ENCODE assay signal across 8 cellular contexts in the genomic region with DNA sequence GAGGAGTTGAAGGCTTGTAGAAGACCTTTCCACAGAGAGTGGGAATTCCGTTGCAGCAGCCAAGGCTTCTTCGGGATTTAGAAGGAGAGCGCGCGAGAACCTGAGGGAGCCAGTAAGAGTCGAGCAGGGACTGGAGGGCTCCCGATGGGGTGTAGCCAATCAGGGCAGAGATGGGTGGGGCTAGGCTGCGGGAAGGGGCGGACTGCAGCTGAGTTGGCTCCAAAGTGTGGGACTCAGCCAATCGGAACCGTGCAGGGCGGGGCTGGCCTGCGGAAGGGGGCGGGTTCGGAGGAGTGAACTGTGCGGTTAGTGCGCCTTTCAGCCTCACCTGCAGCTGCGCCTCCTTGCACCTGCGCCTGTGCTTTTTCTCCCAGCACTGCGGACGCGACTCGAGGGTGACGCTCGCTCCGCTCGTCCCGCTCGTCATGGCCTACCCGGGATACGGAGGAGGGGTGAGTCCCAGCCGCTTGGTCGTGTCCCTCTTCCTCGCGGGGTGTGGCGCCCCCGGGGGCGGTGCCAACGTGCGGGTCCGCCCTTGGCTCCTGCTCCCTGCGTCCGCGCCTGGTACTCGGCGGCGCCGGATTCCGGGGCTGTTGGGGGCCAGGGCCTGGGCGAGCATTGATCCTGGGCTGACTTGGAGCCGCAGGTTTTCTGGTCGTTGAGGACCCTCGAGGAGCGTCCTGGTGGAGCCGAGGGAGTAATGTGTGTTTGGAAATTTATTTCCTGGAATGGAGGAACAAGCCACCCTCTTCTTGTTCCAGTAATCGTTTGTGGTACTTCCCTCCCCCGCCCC. TPM values are rescaled to one million over a fixed set of nuclear protein-coding genes. Genes with fewer than 3 reads are reported as not detected.
DNase-seq lines count a peak whose midpoint lies in the region; ATAC-seq and TF ChIP-seq lines count a peak whose summit lies in the region.

A gene with protein sequence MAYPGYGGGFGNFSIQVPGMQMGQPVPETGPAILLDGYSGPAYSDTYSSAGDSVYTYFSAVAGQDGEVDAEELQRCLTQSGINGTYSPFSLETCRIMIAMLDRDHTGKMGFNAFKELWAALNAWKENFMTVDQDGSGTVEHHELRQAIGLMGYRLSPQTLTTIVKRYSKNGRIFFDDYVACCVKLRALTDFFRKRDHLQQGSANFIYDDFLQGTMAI (plus strand): TSS at position 309 of the 793 bp plus-strand sequence. CDS start 117 bp downstream, at position 426.

- H3K36me3 Mint-ChIP-seq in dendritic cell treated with granulocyte-macrophage colony-stimulating factor and Interleukin-4, amounts not matched to agents 40 ng/mL and 50 ng/mL, for 4 days (ENCODE audit: low read depth), result peaks cover 11% of the 10 kb centered on the region

- H3K27me3 Mint-ChIP-seq in dendritic cell treated with granulocyte-macrophage colony-stimulating factor and Interleukin-4, amounts not matched to agents 40 ng/mL and 50 ng/mL, for 4 days, result no peaks in the 10 kb centered on the region

- H3K4me3 Mint-ChIP-seq in dendritic cell treated with granulocyte-macrophage colony-stimulating factor and Interleukin-4, amounts not matched to agents 40 ng/mL and 50 ng/mL, for 4 days, result peak within 1 kb of the TSS; percentile 91

- ATAC-seq in HG03457 (IDR thresholded peaks at IDR 0.05; ENCODE audit: unreplicated experiment) (peak; percentile 99), left lobe of liver (peak; percentile 98)

- peaks cover 35% of the 10 kb centered on the region for H3K4me1 Mint-ChIP-seq in dendritic cell treated with granulocyte-macrophage colony-stimulating factor and Interleukin-4, amounts not matched to agents 40 ng/mL and 50 ng/mL, for 4 days (ENCODE audit: low read depth)

- intact Hi-C loops in dendritic cell treated with granulocyte-macrophage colony-stimulating factor and Interleukin-4, amounts not matched to agents 40 ng/mL and 50 ng/mL, for 4 days (cut with micrococcal nuclease), result loop anchor here (1.0 kb wide), 1 partner anchor 26 kb away; a partner anchor contains a TSS

- H3K4me1 ChIP-seq in BE2C, result no peaks in the 10 kb centered on the region

- DNase-seq in BE2C (peak; percentile 87), GM19240 (ENCODE audit: insufficient read length, low spot score) (peak; percentile 68), NCI-H748 (lab: John Stamatoyannopoulos, UW; ENCODE audit: unreplicated experiment) (peak; percentile 99), left lobe of liver (ENCODE audit: low spot score) (peak; percentile 97)
- DNase-seq in activated CD4-positive, alpha-beta T cell treated with anti-CD3 and anti-CD28 coated beads, Interleukin-2, amount 50 U/mL, for 48 hours, result peak; percentile 99
- DNase-seq in stimulated activated CD4-positive, alpha-beta T cell treated with anti-CD3 and anti-CD28 coated beads, Interleukin-2, amount 100 ng/mL, for 24 hours, result peak; percentile 98 to 99

- no peaks in the 10 kb centered on the region for H3K27me3 ChIP-seq in BE2C

- H3K4me3 ChIP-seq in BE2C (ENCODE audit: low read depth, low read length), result peak within 1 kb of the TSS; percentile 53

- no peak for TF ChIP-seq CTCF in BE2C (IDR thresholded peaks at IDR 0.05; ENCODE audit: low read depth, low read length)

- peak within 1 kb of the TSS; percentile 97 for H3K27ac Mint-ChIP-seq in dendritic cell treated with granulocyte-macrophage colony-stimulating factor and Interleukin-4, amounts not matched to agents 40 ng/mL and 50 ng/mL, for 4 days

- no peaks in the 10 kb centered on the region for H3K9me3 ChIP-seq in BE2C

- H3K9me3 Mint-ChIP-seq in dendritic cell treated with granulocyte-macrophage colony-stimulating factor and Interleukin-4, amounts not matched to agents 40 ng/mL and 50 ng/mL, for 4 days, result no peaks in the 10 kb centered on the region

- no peaks in the 10 kb centered on the region for H3K36me3 ChIP-seq in BE2C

RNA-seq across cellular contexts. Expression of the gene that starts here (rescaled TPM):
- 8.6 TPM for polyA plus RNA-seq in BE2C (2012; ENCODE audit: insufficient read depth, insufficient read length, low read depth)
- total RNA-seq in left lobe of liver, result 7.3 TPM

Comparison
In these comparisons a context has a peak if more than half of its experiments do, and no peak if none do; other contexts are left out.
1. Peak in every context shown above with its lines: DNase-seq, ATAC-seq and H3K4me3 ChIP-seq.